ENCODE assay signal across 30 cellular contexts in the genomic region with DNA sequence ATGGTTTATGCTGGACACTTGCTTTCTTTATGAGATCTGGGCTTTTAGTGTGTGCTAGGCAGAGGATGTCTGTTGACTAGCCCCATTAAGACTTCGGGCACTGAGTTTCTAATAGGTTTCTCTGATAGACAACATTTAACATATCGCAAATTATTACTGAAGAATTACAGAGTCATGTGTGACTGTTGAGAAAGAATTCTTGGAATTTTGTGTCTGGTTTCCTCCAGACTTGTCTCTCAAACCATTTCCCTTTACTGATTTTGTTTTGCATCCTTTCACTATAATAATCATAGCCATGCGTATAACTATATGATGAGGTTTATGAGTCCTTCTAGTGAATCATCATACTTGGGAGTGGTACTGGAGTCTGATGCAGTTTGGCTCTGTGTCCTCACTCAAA. TPM values are rescaled to one million over a fixed set of nuclear protein-coding genes. Genes with fewer than 3 reads are reported as not detected.
"Had no signal": no experiment of that assay in that cellular context is flagged by ENCODE, and none has a peak within 500 bp of the region (broad histone marks: within the 10 kb centered on the region; RNA-seq: fewer than 3 reads in every experiment).

No MANE protein-coding gene starts in this region.

- H3K27ac ChIP-seq: KMS-11, SK-N-MC had no signal

- ATAC-seq: activated T-cell treated with anti-CD3 and anti-CD28 coated beads, Interleukin-2, amount 50 U/mL, for 4 hours; activated T-helper 17 cell treated with anti-CD3 and anti-CD28 coated beads, Interleukin-2, amount 50 U/mL, for 72 hours; Panc1; Right ventricle myocardium inferior; T-cell had no signal

- FAIRE-seq: TTC549 had no signal

- H3K4me3 Mint-ChIP-seq: activated B cell treated with CpG ODN at 0.5 μM for 24 hours; activated CD4-positive, alpha-beta memory T cell treated with anti-CD3 and anti-CD28 coated beads for 36 hours; activated CD4-positive, alpha-beta T cell treated with anti-CD3 and anti-CD28 coated beads, Interleukin-2, amount 10 ng/mL, durations not matched to agents 7 days and 5 days; activated naive CD4-positive, alpha-beta T cell treated with anti-CD3 and anti-CD28 coated beads for 36 hours; activated naive CD8-positive, alpha-beta T cell; activated T-cell treated with anti-CD3 and anti-CD28 coated beads, Interleukin-2, amount 50 U/mL, for 4 hours; activated T-helper 17 cell treated with anti-CD3 and anti-CD28 coated beads, Interleukin-2, amount 50 U/mL, for 72 hours; T-cell had no signal

- H3K27me3 Mint-ChIP-seq: activated B cell treated with CpG ODN at 0.5 μM for 24 hours; activated CD4-positive, alpha-beta memory T cell treated with anti-CD3 and anti-CD28 coated beads for 36 hours; activated CD4-positive, alpha-beta T cell treated with anti-CD3 and anti-CD28 coated beads, Interleukin-2, amount 10 ng/mL, durations not matched to agents 7 days and 5 days; activated naive CD8-positive, alpha-beta T cell; activated T-helper 17 cell treated with anti-CD3 and anti-CD28 coated beads, Interleukin-2, amount 50 U/mL, for 72 hours; T-cell had no signal

- DNase-seq: activated B cell treated with CpG ODN at 0.5 μM for 24 hours; activated CD4-positive, alpha-beta memory T cell treated with anti-CD3 and anti-CD28 coated beads for 36 hours; activated CD4-positive, alpha-beta T cell treated with anti-CD3 and anti-CD28 coated beads, Interleukin-2, amount 10 ng/mL, durations not matched to agents 7 days and 5 days; activated CD8-positive, alpha-beta memory T cell treated with anti-CD3 and anti-CD28 coated beads for 24 hours; activated gamma-delta T cell; activated naive CD4-positive, alpha-beta T cell treated with anti-CD3 and anti-CD28 coated beads for 36 hours; activated T-cell treated with anti-CD3 and anti-CD28 coated beads, Interleukin-2, amount 50 U/mL, for 4 hours; NCI-H1092; NCI-H1417 treated with DMSO at 0.1 percent for 48 hours; NCI-H1694; NCI-H2029; NCI-H2107; NCI-H2171 treated with DMSO at 0.1 percent for 48 hours; NCI-H226; NCI-H526 treated with DMSO at 0.1 percent for 48 hours; NCI-H82; RPMI8226; T-cell; T-helper 2 cell; T1000 had no signal

- H3K4me2 ChIP-seq: KMS-11 had no signal

- H3K4me1 Mint-ChIP-seq: activated B cell treated with CpG ODN at 0.5 μM for 24 hours; activated CD4-positive, alpha-beta T cell treated with anti-CD3 and anti-CD28 coated beads, Interleukin-2, amount 10 ng/mL, durations not matched to agents 7 days and 5 days had no signal

- H3K4me3 ChIP-seq: SK-N-MC had no signal

- H3K9me3 Mint-ChIP-seq: activated B cell treated with CpG ODN at 0.5 μM for 24 hours; activated CD4-positive, alpha-beta memory T cell treated with anti-CD3 and anti-CD28 coated beads for 36 hours; activated naive CD4-positive, alpha-beta T cell treated with anti-CD3 and anti-CD28 coated beads for 36 hours; activated T-cell treated with anti-CD3 and anti-CD28 coated beads, Interleukin-2, amount 50 U/mL, for 4 hours; activated T-helper 17 cell treated with anti-CD3 and anti-CD28 coated beads, Interleukin-2, amount 50 U/mL, for 72 hours; T-cell had no signal

- H3K27ac Mint-ChIP-seq: activated B cell treated with CpG ODN at 0.5 μM for 24 hours; activated CD4-positive, alpha-beta memory T cell treated with anti-CD3 and anti-CD28 coated beads for 36 hours; activated CD4-positive, alpha-beta T cell treated with anti-CD3 and anti-CD28 coated beads, Interleukin-2, amount 10 ng/mL, durations not matched to agents 7 days and 5 days; activated naive CD4-positive, alpha-beta T cell treated with anti-CD3 and anti-CD28 coated beads for 36 hours; activated naive CD8-positive, alpha-beta T cell; activated T-helper 17 cell treated with anti-CD3 and anti-CD28 coated beads, Interleukin-2, amount 50 U/mL, for 72 hours; T-cell had no signal

RNA-seq across cellular contexts. Expression of a gene that starts 42.4 kb away (rescaled TPM):
- total RNA-seq: activated B cell treated with CpG ODN at 0.5 μM for 24 hours; activated CD4-positive, alpha-beta memory T cell treated with anti-CD3 and anti-CD28 coated beads for 36 hours; activated CD4-positive, alpha-beta T cell treated with anti-CD3 and anti-CD28 coated beads, Interleukin-2, amount 10 ng/mL, durations not matched to agents 7 days and 5 days; activated naive CD4-positive, alpha-beta T cell treated with anti-CD3 and anti-CD28 coated beads for 36 hours; activated T-cell treated with anti-CD3 and anti-CD28 coated beads, Interleukin-2, amount 50 U/mL, for 4 hours; activated T-helper 17 cell treated with anti-CD3 and anti-CD28 coated beads, Interleukin-2, amount 50 U/mL, for 72 hours; cardiac septum; MCF 10A; NCI-H460; Right ventricle myocardium inferior; T-cell had no signal
